Comparison of ENCODE assay signal across 8 cellular contexts in genomic region chr2:74919827-74920226, GRCh38. TPM values are rescaled to one million over a fixed set of nuclear protein-coding genes. Genes with fewer than 3 reads are reported as not detected.
DNase-seq lines count a peak whose midpoint lies in the region; ATAC-seq and TF ChIP-seq lines count a peak whose summit lies in the region.

No MANE protein-coding gene starts in this region.

- H4K20me1 ChIP-seq in fibroblast of lung (ENCODE audit: control insufficient read depth, extremely low read depth, insufficient read depth, low read length), result no peaks in the 10 kb centered on the region

- no peaks in the 10 kb centered on the region for H3K9me3 ChIP-seq in fibroblast of lung (ENCODE audit: control insufficient read depth, insufficient read depth, low read depth, low read length)

- no peak overlapping the region for H3K27ac ChIP-seq in fibroblast of lung (ENCODE audit: insufficient read depth, low read length)

- peaks cover 14% of the 10 kb centered on the region for H3K4me1 Mint-ChIP-seq in activated T-cell treated with anti-CD3 and anti-CD28 coated beads, Interleukin-2, amount 50 U/mL, for 72 hours (ENCODE audit: low read depth)
- peaks cover 1 to 14% (median 7%) of the 10 kb centered on the region in 4 donors for H3K4me1 Mint-ChIP-seq in naive thymus-derived CD8-positive, alpha-beta T cell

- peaks cover 37% of the 10 kb centered on the region for H3K27me3 Mint-ChIP-seq in activated T-cell treated with anti-CD3 and anti-CD28 coated beads, Interleukin-2, amount 50 U/mL, for 72 hours (ENCODE audit: low read depth)
- H3K27me3 Mint-ChIP-seq in naive thymus-derived CD8-positive, alpha-beta T cell, result peaks cover 3 to 23% (median 10%) of the 10 kb centered on the region in 5 donors

- peak overlapping the region; percentile 80 for H3K4me2 ChIP-seq in fibroblast of lung (ENCODE audit: extremely low read depth, insufficient read depth, low read length)

- no peak overlapping the region for H3K27ac Mint-ChIP-seq in activated T-cell treated with anti-CD3 and anti-CD28 coated beads, Interleukin-2, amount 50 U/mL, for 72 hours
- H3K27ac Mint-ChIP-seq in naive thymus-derived CD8-positive, alpha-beta T cell, result peak overlapping the region in 3 of 10 donors; percentile 14 to 62 (median 44)

- peak; percentile 57 to 78 for TF ChIP-seq CTCF in fibroblast of lung (conservative IDR thresholded peaks at IDR 0.05 in 1 of 2, IDR thresholded peaks at IDR 0.05 in 1 of 2; ENCODE audit: low read depth in 1 of 2, low read length in 2 of 2)

- peak overlapping the region; percentile 55 for H2AFZ ChIP-seq in fibroblast of lung (ENCODE audit: low read length)

- peak overlapping the region; percentile 13 to 65 for H3K4me3 Mint-ChIP-seq in activated T-cell treated with anti-CD3 and anti-CD28 coated beads, Interleukin-2, amount 50 U/mL, for 72 hours
- peak overlapping the region; percentile 32 to 78 (median 61) for H3K4me3 Mint-ChIP-seq in naive thymus-derived CD8-positive, alpha-beta T cell

- peaks cover 4% of the 10 kb centered on the region for H3K4me1 ChIP-seq in fibroblast of lung (ENCODE audit: control insufficient read depth, extremely low read depth, insufficient read depth, low read length)

- H3K4me3 ChIP-seq in fibroblast of lung (replicated peaks in 1 of 4; ENCODE audit: control extremely low read depth in 1 of 4, insufficient read depth in 1 of 4, low read depth in 3 of 4, low read length in 4 of 4), result peak overlapping the region; percentile 38 to 55 (median 47)

- no peaks in the 10 kb centered on the region for H3K27me3 ChIP-seq in fibroblast of lung (ENCODE audit: control insufficient read depth, insufficient read depth, low read length)

- POLR2A ChIA-PET in naive thymus-derived CD8-positive, alpha-beta T cell (lab: Charles Lee), result no interaction called here

- H3K36me3 ChIP-seq in fibroblast of lung (ENCODE audit: control insufficient read depth, insufficient read depth, low read length), result no peaks in the 10 kb centered on the region

- ATAC-seq in HG02938 (IDR thresholded peaks at IDR 0.05; ENCODE audit: unreplicated experiment), result peak; percentile 65
- peak; percentile 67 to 75 for ATAC-seq in activated T-cell treated with anti-CD3 and anti-CD28 coated beads, Interleukin-2, amount 50 U/mL, for 72 hours (replicated peaks in 1 of 2)
- ATAC-seq in naive thymus-derived CD8-positive, alpha-beta T cell, result peak; percentile 92 to 93

- H3K9ac ChIP-seq in fibroblast of lung (ENCODE audit: insufficient read depth, low read length), result no peak overlapping the region

- DNase-seq in DMS153 (lab: John Stamatoyannopoulos, UW) (peak; percentile 43), NOMO-1 (lab: John Stamatoyannopoulos, UW; ENCODE audit: unreplicated experiment in 2 of 2) (peak; percentile 27 to 35), fibroblast of lung (ENCODE audit: low read depth in 2 of 2) (peak; percentile 31 to 49), SW 1271 (lab: John Stamatoyannopoulos, UW) (no peak)
- DNase-seq in activated T-cell treated with anti-CD3 and anti-CD28 coated beads, Interleukin-2, amount 50 U/mL, for 72 hours, result peak; percentile 78 to 81
- peak; percentile 68 to 85 (median 76) for DNase-seq in naive thymus-derived CD8-positive, alpha-beta T cell
- peak; percentile 39 to 46 for DNase-seq in stimulated activated CD8-positive, alpha-beta memory T cell treated with anti-CD3 and anti-CD28 coated beads, Interleukin-7, amount 100 ng/mL, for 48 hours (ENCODE audit: extremely low read depth in 1 of 2, low read depth in 1 of 2)

- H3K9me3 Mint-ChIP-seq in activated T-cell treated with anti-CD3 and anti-CD28 coated beads, Interleukin-2, amount 50 U/mL, for 72 hours, result no peaks in the 10 kb centered on the region
- no peaks in the 10 kb centered on the region for H3K9me3 Mint-ChIP-seq in naive thymus-derived CD8-positive, alpha-beta T cell

- no peaks in the 10 kb centered on the region for H3K79me2 ChIP-seq in fibroblast of lung (ENCODE audit: control insufficient read depth, insufficient read depth, low read length)

- no peaks in the 10 kb centered on the region for H3K36me3 Mint-ChIP-seq in activated T-cell treated with anti-CD3 and anti-CD28 coated beads, Interleukin-2, amount 50 U/mL, for 72 hours (ENCODE audit: insufficient read depth in 2 of 2)
- H3K36me3 Mint-ChIP-seq in naive thymus-derived CD8-positive, alpha-beta T cell, result no peaks in the 10 kb centered on the region

RNA-seq across cellular contexts. Expression of gene POLE4, which starts 38.6 kb away (rescaled TPM):
- total RNA-seq in activated T-cell treated with anti-CD3 and anti-CD28 coated beads, Interleukin-2, amount 50 U/mL, for 72 hours, result 10 to 100 TPM; 44.8 to 47.8 TPM
- total RNA-seq in fibroblast of lung, result 26.3 and 26.7 TPM in 2 replicates
- polyA plus RNA-seq in fibroblast of lung, result 28.9 and 35.5 TPM in 2 replicates
- polyA plus RNA-seq in fibroblast of lung (2012), result 86.4 and 109 TPM in 2 replicates
- 3.8 and 17.5 TPM in 2 replicates for polyA minus RNA-seq in fibroblast of lung (ENCODE audit: low replicate concordance)
- 10 to 100 TPM; 49.0 to 55.7 TPM for total RNA-seq in naive thymus-derived CD8-positive, alpha-beta T cell
- 100 to 1,000 TPM; 108 to 163 (median 138) TPM for polyA plus RNA-seq in naive thymus-derived CD8-positive, alpha-beta T cell

Comparison
In these comparisons a context has a peak if more than half of its experiments do, and no peak if none do; other contexts are left out.
1. DNase-seq: peak in DMS153 (single experiment), NOMO-1 (2 of 2), activated T-cell treated with anti-CD3 and anti-CD28 coated beads, Interleukin-2, amount 50 U/mL, for 72 hours (2 of 2), fibroblast of lung (2 of 2), naive thymus-derived CD8-positive, alpha-beta T cell (10 of 10) and stimulated activated CD8-positive, alpha-beta memory T cell treated with anti-CD3 and anti-CD28 coated beads, Interleukin-7, amount 100 ng/mL, for 48 hours (2 of 2); none in SW 1271 (0 of 2).
2. Peak in every context shown above with its lines, with median percentiles within 50 percentile points of each other: ATAC-seq.